8 cellular contexts compared by ENCODE assay signal in genomic region chr1:154628122-154628405, GRCh38. TPM values are rescaled to one million over a fixed set of nuclear protein-coding genes. Genes with fewer than 3 reads are reported as not detected.
DNase-seq lines count a peak whose midpoint lies in the region; ATAC-seq and TF ChIP-seq lines count a peak whose summit lies in the region.

No MANE protein-coding gene starts in this region.

- peak overlapping the region; percentile 91 for H2AFZ ChIP-seq in OCI-LY1 (ENCODE audit: low read length)

- H3K4me2 ChIP-seq in OCI-LY1 (ENCODE audit: low read length): peak overlapping the region; percentile 92

- peaks cover 41% of the 10 kb centered on the region for H3K79me2 ChIP-seq in OCI-LY1 (ENCODE audit: insufficient read depth, low read length)

- H3F3A ChIP-seq in OCI-LY1 (ENCODE audit: insufficient read depth, low read length): no peaks in the 10 kb centered on the region

- peaks cover 20% of the 10 kb centered on the region for H3K4me1 ChIP-seq in OCI-LY1 (ENCODE audit: insufficient read depth, low read length, severe bottlenecking)

- H3K9ac ChIP-seq in OCI-LY1 (ENCODE audit: low read length): peak overlapping the region; percentile 94

- no peaks in the 10 kb centered on the region for H3K9me2 ChIP-seq in OCI-LY1 (ENCODE audit: low read depth, low read length)

- peaks cover 16% of the 10 kb centered on the region for H3K4me1 Mint-ChIP-seq in endothelial cell (ENCODE audit: unreplicated experiment)
- peaks cover 20% of the 10 kb centered on the region for H3K4me1 Mint-ChIP-seq in neural crest cell

- peak overlapping the region; percentile 97 for H3K4me3 ChIP-seq in OCI-LY1 (ENCODE audit: low read depth, low read length, poor library complexity, severe bottlenecking)

- H4K20me1 ChIP-seq in OCI-LY1 (ENCODE audit: insufficient read depth, low read length): no peaks in the 10 kb centered on the region

- H3K27me3 ChIP-seq in OCI-LY1 (ENCODE audit: insufficient read depth, low read length): no peaks in the 10 kb centered on the region; the same call in 1 of the 2 replicates

- peaks cover 15% of the 10 kb centered on the region for H3K36me3 ChIP-seq in OCI-LY1 (ENCODE audit: insufficient read depth, low read length)

- H3K27ac ChIP-seq in OCI-LY1 (ENCODE audit: low read depth, low read length, poor library complexity, severe bottlenecking): no peak overlapping the region

- H3K9me3 Mint-ChIP-seq in endothelial cell (ENCODE audit: unreplicated experiment) (no peaks in the 10 kb centered on the region), neural crest cell (peaks cover 9% of the 10 kb centered on the region)

- TF ChIP-seq CTCF in OCI-LY1 (IDR thresholded peaks at IDR 0.05; ENCODE audit: low read length) (no peak), endothelial cell (IDR thresholded peaks at IDR 0.05; ENCODE audit: unreplicated experiment) (no peak), neural crest cell (conservative IDR thresholded peaks at IDR 0.05) (no peak)

- H3K9me3 ChIP-seq in OCI-LY1 (ENCODE audit: low read length): no peaks in the 10 kb centered on the region

- DNase-seq in endothelial cell (ENCODE audit: low spot score) (no peak), neural crest cell (ENCODE audit: low read depth, low spot score) (no peak), HPDE6-E6E7 (ENCODE audit: extremely low spot score) (no peak), GF-D8 (lab: John Stamatoyannopoulos, UW) (no peak)

- H3K27ac Mint-ChIP-seq in endothelial cell (ENCODE audit: unreplicated experiment) (peak overlapping the region; percentile 99), neural crest cell (ENCODE audit: unreplicated experiment) (peak overlapping the region; percentile 100)

- peak overlapping the region; percentile 95 for H3K4me3 Mint-ChIP-seq in endothelial cell (ENCODE audit: unreplicated experiment)
- peak overlapping the region; percentile 92 for H3K4me3 Mint-ChIP-seq in neural crest cell

- peaks cover 2% of the 10 kb centered on the region for H3K27me3 Mint-ChIP-seq in endothelial cell (ENCODE audit: unreplicated experiment)
- peaks cover 26% of the 10 kb centered on the region for H3K27me3 Mint-ChIP-seq in neural crest cell (ENCODE audit: low read depth)

- H3K36me3 Mint-ChIP-seq in endothelial cell (ENCODE audit: low read depth, unreplicated experiment): peaks cover 3% of the 10 kb centered on the region
- H3K36me3 Mint-ChIP-seq in neural crest cell (ENCODE audit: low read depth): peaks cover 13% of the 10 kb centered on the region

- ATAC-seq in GM19397 (IDR thresholded peaks at IDR 0.05; ENCODE audit: unreplicated experiment) (peak; percentile 5), GM21390 (IDR thresholded peaks at IDR 0.05; ENCODE audit: unreplicated experiment) (no peak), GM21786 (IDR thresholded peaks at IDR 0.05; ENCODE audit: unreplicated experiment) (no peak)

RNA-seq across cellular contexts. Expression of gene ADAR, which starts 20.1 kb away (rescaled TPM):
- 156 TPM for total RNA-seq in endothelial cell (ENCODE audit: unreplicated experiment)
- 148 and 165 TPM in 2 replicates for total RNA-seq in neural crest cell
